ENCODE assay signal across 8 cellular contexts in the genomic region with DNA sequence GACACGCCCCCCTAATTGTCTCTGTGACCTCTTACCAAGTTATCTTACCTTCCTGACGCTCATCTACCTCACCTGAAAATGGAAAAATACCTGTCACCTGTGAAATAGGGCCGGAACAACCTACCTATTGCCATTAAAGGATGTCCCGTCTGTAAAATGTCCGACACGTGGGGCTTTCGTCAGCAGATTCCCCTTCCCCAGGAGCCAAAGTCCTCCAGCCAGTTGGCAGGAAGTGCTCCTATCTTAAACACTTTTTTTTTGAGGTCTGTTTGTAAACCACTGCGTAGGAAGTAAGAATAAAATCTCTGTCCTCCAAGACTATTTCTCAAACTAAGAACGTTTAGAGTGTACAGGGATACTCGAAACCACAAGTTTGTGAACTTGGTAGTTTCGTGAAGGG. TPM values are rescaled to one million over a fixed set of nuclear protein-coding genes. Genes with fewer than 3 reads are reported as not detected.
DNase-seq lines count a peak whose midpoint lies in the region; ATAC-seq, FAIRE-seq and TF ChIP-seq lines count a peak whose summit lies in the region.
"Not testable (repeated sequence)": the region's sequence is repeated elsewhere in the genome, so short reads cannot be mapped to it uniquely, and the experiment has no call there.

No MANE protein-coding gene starts in this region.

- not testable (repeated sequence) for H3K9me3 ChIP-seq in OCI-LY1 (ENCODE audit: low read length); endothelial cell of umbilical vein (replicated peaks; ENCODE audit: control insufficient read depth, insufficient read depth, low read length); skeletal muscle satellite cell (replicated peaks; ENCODE audit: low read length); upper lobe of right lung

- H3K79me2 ChIP-seq in OCI-LY1 (ENCODE audit: insufficient read depth, low read length); endothelial cell of umbilical vein (ENCODE audit: control insufficient read depth, insufficient read depth, low read length): not testable (repeated sequence)

- not testable (repeated sequence) for H3K36me3 Mint-ChIP-seq in activated naive CD8-positive, alpha-beta T cell treated with anti-CD3 and anti-CD28 coated beads, Interleukin-2, amount 50 U/mL, for 24 hours (ENCODE audit: low read depth); memory B cell

- BruUV-seq in endothelial cell of umbilical vein (replicated peaks; lab: Mats Ljungman, UMichigan) = TSS peak; percentile 56

- H3K4me3 ChIP-seq in GM12865 (ENCODE audit: low read depth, low read length) = peak overlapping the region; percentile 47
- H3K4me3 ChIP-seq in OCI-LY1 (ENCODE audit: low read depth, low read length, poor library complexity, severe bottlenecking) = peak overlapping the region; percentile 57
- peak overlapping the region in 1 of 3 experiments; percentile 18 for H3K4me3 ChIP-seq in endothelial cell of umbilical vein (replicated peaks in 1 of 3; ENCODE audit: insufficient read depth in 1 of 3, low read depth in 1 of 3, low read length in 3 of 3)
- peak overlapping the region; percentile 65 for H3K4me3 ChIP-seq in skeletal muscle satellite cell (ENCODE audit: low read length)
- H3K4me3 ChIP-seq in upper lobe of right lung = peak overlapping the region; percentile 29

- CTCF ChIA-PET in endothelial cell of umbilical vein (lab: Charles Lee) = not testable (repeated sequence)

- not testable (repeated sequence) for DNase-seq in GM12865 (ENCODE audit: low read depth); endothelial cell of umbilical vein (ENCODE audit: low read depth, low spot score); memory B cell (ENCODE audit: low spot score in 2 of 2)
- DNase-seq in activated CD4-positive, alpha-beta T cell treated with anti-CD3 and anti-CD28 coated beads, Interleukin-2, amount 50 U/mL, for 1 hour = peak; percentile 11
- DNase-seq in activated naive CD8-positive, alpha-beta T cell treated with anti-CD3 and anti-CD28 coated beads, Interleukin-2, amount 50 U/mL, for 24 hours = peak; percentile 10
- DNase-seq in upper lobe of right lung = peak; percentile 48

- not testable (repeated sequence) for TF ChIP-seq POLR2A in endothelial cell of umbilical vein (IDR thresholded peaks at IDR 0.05; ENCODE audit: low read depth, low read length)

- intact Hi-C loops in endothelial cell of umbilical vein (cut with micrococcal nuclease); upper lobe of right lung (cut with DNase I): not testable (repeated sequence)

- POLR2A ChIA-PET in endothelial cell of umbilical vein (lab: Charles Lee) = not testable (repeated sequence)

- H2AFZ ChIP-seq in OCI-LY1 (ENCODE audit: low read length); endothelial cell of umbilical vein (ENCODE audit: low read depth, low read length): not testable (repeated sequence)

- H3K27ac Mint-ChIP-seq in activated naive CD8-positive, alpha-beta T cell treated with anti-CD3 and anti-CD28 coated beads, Interleukin-2, amount 50 U/mL, for 24 hours = peak overlapping the region; percentile 70
- H3K27ac Mint-ChIP-seq in memory B cell = peak overlapping the region; percentile 41

- peak overlapping the region; percentile 64 for H3K4me2 ChIP-seq in OCI-LY1 (ENCODE audit: low read length)
- H3K4me2 ChIP-seq in endothelial cell of umbilical vein (ENCODE audit: insufficient read depth, low read length) = not testable (repeated sequence)
- H3K4me2 ChIP-seq in skeletal muscle satellite cell (ENCODE audit: low read length) = peak overlapping the region; percentile 68

- not testable (repeated sequence) for H3K4me1 Mint-ChIP-seq in activated naive CD8-positive, alpha-beta T cell treated with anti-CD3 and anti-CD28 coated beads, Interleukin-2, amount 50 U/mL, for 24 hours; memory B cell

- not testable (repeated sequence) for H3K27me3 ChIP-seq in OCI-LY1 (ENCODE audit: insufficient read depth, low read length); endothelial cell of umbilical vein (ENCODE audit: control insufficient read depth in 2 of 2, insufficient read depth in 2 of 2, low read length in 2 of 2); skeletal muscle satellite cell (ENCODE audit: control insufficient read depth, insufficient read depth, low read length); upper lobe of right lung

- dilution Hi-C loops in endothelial cell of umbilical vein (cut with MboI; ENCODE audit: extremely low pct_ligation_motif_present, low sequenced_read_pairs) = not testable (repeated sequence)

- H3K9ac ChIP-seq in OCI-LY1 (ENCODE audit: low read length) (peak overlapping the region; percentile 46; the same call in 1 of the 2 replicates), skeletal muscle satellite cell (ENCODE audit: low read depth, low read length) (peak overlapping the region; percentile 66)
- not testable (repeated sequence) for H3K9ac ChIP-seq in endothelial cell of umbilical vein (replicated peaks; ENCODE audit: extremely low read depth, insufficient read depth, low read length)

- H3K4me1 ChIP-seq in OCI-LY1 (ENCODE audit: insufficient read depth, low read length, severe bottlenecking); endothelial cell of umbilical vein (ENCODE audit: control insufficient read depth, extremely low read depth, insufficient read depth, low read length); skeletal muscle satellite cell (ENCODE audit: control insufficient read depth, insufficient read depth, low read length); upper lobe of right lung: not testable (repeated sequence)

- peak overlapping the region; percentile 78 for H3K4me3 Mint-ChIP-seq in activated naive CD8-positive, alpha-beta T cell treated with anti-CD3 and anti-CD28 coated beads, Interleukin-2, amount 50 U/mL, for 24 hours
- H3K4me3 Mint-ChIP-seq in memory B cell = peak overlapping the region; percentile 80

- H3K9me3 Mint-ChIP-seq in activated naive CD8-positive, alpha-beta T cell treated with anti-CD3 and anti-CD28 coated beads, Interleukin-2, amount 50 U/mL, for 24 hours; memory B cell: not testable (repeated sequence)

- ATAC-seq in activated naive CD8-positive, alpha-beta T cell treated with anti-CD3 and anti-CD28 coated beads, Interleukin-2, amount 50 U/mL, for 24 hours; memory B cell (ENCODE audit: low read depth); upper lobe of right lung: not testable (repeated sequence)

- not testable (repeated sequence) for H4K20me1 ChIP-seq in OCI-LY1 (ENCODE audit: insufficient read depth, low read length); endothelial cell of umbilical vein (replicated peaks; ENCODE audit: control insufficient read depth, extremely low read depth, insufficient read depth, low read length)

- H3K9me1 ChIP-seq in endothelial cell of umbilical vein (replicated peaks; ENCODE audit: control insufficient read depth, extremely low read depth, insufficient read depth, low read length) = not testable (repeated sequence)

- not testable (repeated sequence) for H3K27ac ChIP-seq in OCI-LY1 (ENCODE audit: low read depth, low read length, poor library complexity, severe bottlenecking); endothelial cell of umbilical vein (ENCODE audit: insufficient read depth, low read depth, low read length); upper lobe of right lung

- TF ChIP-seq CTCF in GM12865 (IDR thresholded peaks at IDR 0.05; ENCODE audit: insufficient read depth, low read depth, low read length, missing control alignments); OCI-LY1 (IDR thresholded peaks at IDR 0.05; ENCODE audit: low read length); endothelial cell of umbilical vein (IDR thresholded peaks at IDR 0.05; ENCODE audit: extremely low read depth in 1 of 2, insufficient read depth in 1 of 2, low read depth in 1 of 2, low read length in 2 of 2); upper lobe of right lung (IDR thresholded peaks at IDR 0.05): not testable (repeated sequence)

- not testable (repeated sequence) for H3K9me2 ChIP-seq in OCI-LY1 (ENCODE audit: low read depth, low read length)

- H3F3A ChIP-seq in OCI-LY1 (ENCODE audit: insufficient read depth, low read length) = not testable (repeated sequence)

- H3K36me3 ChIP-seq in OCI-LY1 (ENCODE audit: insufficient read depth, low read length); endothelial cell of umbilical vein (ENCODE audit: control insufficient read depth in 2 of 2, extremely low read depth in 1 of 2, insufficient read depth in 2 of 2, low read length in 2 of 2); skeletal muscle satellite cell (ENCODE audit: insufficient read depth, low read length); upper lobe of right lung: not testable (repeated sequence)

- not testable (repeated sequence) for FAIRE-seq in endothelial cell of umbilical vein (lab: Jason Lieb, UNC)

- not testable (repeated sequence) for H3K27me3 Mint-ChIP-seq in activated naive CD8-positive, alpha-beta T cell treated with anti-CD3 and anti-CD28 coated beads, Interleukin-2, amount 50 U/mL, for 24 hours; memory B cell

RNA-seq across cellular contexts. Expression of a gene that starts 0.7 kb away (rescaled TPM):
- 36.0 and 79.8 TPM in 2 replicates for total RNA-seq in endothelial cell of umbilical vein
- 19.5 and 20.7 TPM in 2 replicates for polyA plus RNA-seq in endothelial cell of umbilical vein
- polyA plus RNA-seq in endothelial cell of umbilical vein (2011; cell fraction: cytosol; rRNA removed) = 22.2 and 22.7 TPM in 2 replicates
- 75.9 and 94.5 TPM in 2 replicates for polyA plus RNA-seq in endothelial cell of umbilical vein (2011; cell fraction: nucleus; rRNA removed)
- polyA plus RNA-seq in endothelial cell of umbilical vein (2012) = 45.1 and 72.7 TPM in 2 replicates
- polyA minus RNA-seq in endothelial cell of umbilical vein = 41.4 and 45.6 TPM in 2 replicates
- 12.6 TPM for polyA minus RNA-seq in endothelial cell of umbilical vein (2011; cell fraction: cytosol; rRNA and poly(A)+ RNA removed)
- 94.0 and 132 TPM in 2 replicates for polyA minus RNA-seq in endothelial cell of umbilical vein (2011; cell fraction: nucleus; rRNA and poly(A)+ RNA removed)
- total RNA-seq in skeletal muscle satellite cell (2012; rRNA removed) = 33.9 and 35.0 TPM in 2 replicates
- 46.1 TPM for total RNA-seq in upper lobe of right lung
